Comparison of ENCODE assay signal across 21 cellular contexts in the genomic region with DNA sequence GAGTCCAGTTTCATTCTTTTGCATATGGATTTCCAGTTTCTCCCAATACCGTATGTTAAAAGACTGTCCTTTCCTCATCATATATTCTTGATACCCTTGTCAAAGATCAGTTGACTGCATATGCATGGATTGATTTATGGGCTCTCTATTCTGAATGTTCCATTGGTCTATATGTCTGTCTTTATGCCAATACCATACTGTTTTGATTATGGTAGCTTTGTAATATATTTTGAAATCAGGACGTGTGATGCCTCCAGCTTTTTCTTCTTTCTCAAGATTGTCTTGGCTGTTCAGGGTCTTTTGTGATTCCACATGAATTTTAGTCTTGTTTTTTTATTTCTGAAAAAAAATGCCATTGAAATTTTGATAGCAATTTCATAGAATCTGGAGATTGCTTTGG.
"Had no signal": no experiment of that assay in that cellular context is flagged by ENCODE, and none has a peak within 500 bp of the region (broad histone marks: within the 10 kb centered on the region; RNA-seq: fewer than 3 reads in every experiment).

No MANE protein-coding gene starts in this region.

- H3K9me3 ChIP-seq: MG63 had no signal

- DNase-seq: Karpas-422, KG1, MG63, NCI-H1092 treated with DMSO at 0.1 percent for 48 hours, NCI-H1436, NCI-H187, NCI-H2029, NCI-H2227 treated with DMSO at 0.1 percent for 48 hours, NCI-H524, NCI-H526 treated with DMSO at 0.1 percent for 48 hours, NCI-H748 treated with DMSO at 0.1 percent for 48 hours, Right ventricle myocardium superior, RPMI8226, SIG-M5, SK-N-SH, SW 1271, T-cell had no signal

- H3K27me3 ChIP-seq: MG63 had no signal

- H3K36me3 ChIP-seq: MG63 had no signal

- H3K4me3 ChIP-seq: MG63 had no signal

- H3K27ac ChIP-seq: HL-60 had no signal

- H3K4me3 Mint-ChIP-seq: T-cell; T-helper 1 cell treated with Interleukin-12 subunit alpha and Interleukin-12 subunit beta and Interleukin-4 antibody, amounts not matched to agents 30 μg/mL and 1 μg/mL, for 36 hours had no signal

- H3K9ac ChIP-seq: SK-N-SH had no signal

- H3K27me3 Mint-ChIP-seq: T-cell had no signal

- ATAC-seq: T-cell had no signal

- H3K4me2 ChIP-seq: SK-N-SH had no signal

- FAIRE-seq: HTR-8/SVneo, RCC 7860 had no signal

- H3K27ac Mint-ChIP-seq: T-cell; T-helper 1 cell treated with Interleukin-12 subunit alpha and Interleukin-12 subunit beta and Interleukin-4 antibody, amounts not matched to agents 30 μg/mL and 1 μg/mL, for 36 hours had no signal
